8 cellular contexts compared by ENCODE assay signal in the genomic region with DNA sequence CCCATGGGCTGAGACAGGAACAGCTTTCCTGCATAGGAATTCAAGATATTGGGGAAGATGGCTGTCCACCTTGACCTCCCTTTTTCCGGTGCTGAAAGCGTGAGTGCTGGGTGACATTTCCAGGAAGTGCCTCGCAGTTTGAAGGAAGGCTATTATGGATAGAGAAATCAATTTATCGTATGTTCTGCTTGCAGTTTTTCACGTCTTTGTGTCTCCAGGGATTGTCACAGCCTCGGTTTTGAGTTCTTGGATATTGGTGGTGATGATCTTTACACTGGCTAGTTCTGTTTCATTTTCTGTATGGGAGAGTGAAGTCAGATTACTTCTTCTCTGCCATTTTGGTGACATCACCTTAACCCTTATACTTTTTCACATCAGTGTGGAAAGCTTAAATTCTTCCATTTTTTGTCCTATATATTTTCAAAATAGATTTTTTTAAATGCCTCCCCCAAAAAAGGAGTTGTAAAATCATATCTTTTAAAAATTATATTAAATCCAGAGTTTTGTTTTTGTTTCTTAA.
DNase-seq lines count a peak whose midpoint lies in the region; ATAC-seq lines count a peak whose summit lies in the region.

No MANE protein-coding gene starts in this region.

- H3K9me3 ChIP-seq in duodenal mucosa (ENCODE audit: control insufficient read depth in 1 of 2, low read length in 2 of 2) = no peaks in the 10 kb centered on the region
- no peaks in the 10 kb centered on the region for H3K9me3 ChIP-seq in HAP-1

- H3K4me3 ChIP-seq in duodenal mucosa (ENCODE audit: low read depth in 1 of 2, low read length in 2 of 2) = peak overlapping the region; percentile 48 to 55
- H3K4me3 ChIP-seq in HAP-1 = no peak overlapping the region

- H3K9ac ChIP-seq in duodenal mucosa (ENCODE audit: low read depth in 1 of 2, low read length in 2 of 2) = no peak overlapping the region

- H3K36me3 ChIP-seq in duodenal mucosa (ENCODE audit: control insufficient read depth in 1 of 2, insufficient read depth in 2 of 2, low read length in 2 of 2) (no peaks in the 10 kb centered on the region), HAP-1 (replicated peaks) (no peaks in the 10 kb centered on the region)

- ATAC-seq in GM19397 (IDR thresholded peaks at IDR 0.05; ENCODE audit: unreplicated experiment) = peak; percentile 31
- peak; percentile 53 for ATAC-seq in HG03280 (IDR thresholded peaks at IDR 0.05; ENCODE audit: unreplicated experiment)

- DNase-seq in COLO829 (ENCODE audit: low spot score) (peak; percentile 1), A172 (ENCODE audit: low spot score) (no peak), NCI-H2107 (lab: John Stamatoyannopoulos, UW) (no peak), HAP-1 (ENCODE audit: low spot score in 2 of 2) (no peak), AML-193 (lab: John Stamatoyannopoulos, UW) (no peak)

- in situ Hi-C loops in HAP-1 (cut with MboI; ENCODE audit: low sequenced_read_pairs) = loop anchor here (10.0 to 25.0 kb wide), 3 partner anchors 219 to 539 kb away; no protein-coding TSS in a partner anchor

- H3K27me3 ChIP-seq in duodenal mucosa (ENCODE audit: control insufficient read depth in 1 of 2, insufficient read depth in 2 of 2, low read length in 2 of 2) = no peaks in the 10 kb centered on the region
- H3K27me3 ChIP-seq in HAP-1 (ENCODE audit: low read depth) = no peaks in the 10 kb centered on the region; the same call in 1 of the 2 replicates

- H3K4me1 ChIP-seq in duodenal mucosa (ENCODE audit: control insufficient read depth in 1 of 2, insufficient read depth in 2 of 2, low read length in 2 of 2) = no peaks in the 10 kb centered on the region
- H3K4me1 ChIP-seq in HAP-1 = no peaks in the 10 kb centered on the region

- no peak overlapping the region for H3K27ac ChIP-seq in duodenal mucosa (ENCODE audit: low read depth, low read length)
